In genomic region chr3:13085081-13085845, GRCh38 we compare ENCODE assay signal across 18 cellular contexts. TPM values are rescaled to one million over a fixed set of nuclear protein-coding genes. Genes with fewer than 3 reads are reported as not detected.
A peak's percentile ranks its signal among the peaks of the same experiment; 100 is the strongest.
DNase-seq lines count a peak whose midpoint lies in the region; ATAC-seq and TF ChIP-seq lines count a peak whose summit lies in the region.
"Had no signal": no experiment of that assay in that cellular context is flagged by ENCODE, and none has a peak within 500 bp of the region (broad histone marks: within the 10 kb centered on the region; RNA-seq: fewer than 3 reads in every experiment).

No MANE protein-coding gene starts in this region.

- peak overlapping the region; percentile 82 for H3K27ac ChIP-seq in OCI-LY3 (ENCODE audit: low read length)
- H3K27ac ChIP-seq: SJSA1 had no signal

- H2AFZ ChIP-seq in OCI-LY3 (ENCODE audit: low read depth, low read length): peak overlapping the region; percentile 29; the same call in 1 of the 2 replicates

- no peak for DNase-seq in activated naive CD8-positive, alpha-beta T cell treated with anti-CD3 and anti-CD28 coated beads, Interleukin-2, amount 50 U/mL, for 24 hours
- DNase-seq in activated naive CD8-positive, alpha-beta T cell treated with anti-CD3 and anti-CD28 coated beads for 36 hours: no peak
- DNase-seq in memory B cell (ENCODE audit: low spot score in 2 of 2): no peak
- DNase-seq in activated effector memory CD4-positive, alpha-beta T cell treated with Interleukin-2 at 50 U/mL for 16 hours: no peak
- DNase-seq in stimulated activated CD4-positive, alpha-beta T cell treated with anti-CD3 and anti-CD28 coated beads, Interleukin-12 subunit alpha, Interleukin-12 subunit beta, amount 100 ng/mL, for 4 hours: no peak
- DNase-seq in chondrocyte (ENCODE audit: low spot score): no peak
- no peak for DNase-seq in MV-4-11 (lab: John Stamatoyannopoulos, UW)
- DNase-seq: 8988T; Caco-2; CD4-positive, alpha-beta T cell; GDM1; KBM-7; NCI-H1417 treated with DMSO at 0.1 percent for 48 hours; NCI-H1930; NCI-H526 had no signal

- H3K27me3 ChIP-seq in OCI-LY3 (ENCODE audit: low read depth, low read length): no peaks in the 10 kb centered on the region

- no peaks in the 10 kb centered on the region for H3K9me3 ChIP-seq in OCI-LY3 (ENCODE audit: insufficient read depth, low read length)
- H3K9me3 ChIP-seq: Caco-2, HAP-1, SJSA1 had no signal

- TF ChIP-seq CTCF in OCI-LY3 (IDR thresholded peaks at IDR 0.05; ENCODE audit: low read depth, low read length): no peak
- TF ChIP-seq CTCF in chondrocyte (IDR thresholded peaks at IDR 0.05): no peak

- H3K4me1 ChIP-seq in OCI-LY3 (ENCODE audit: low read length): peaks cover 75% of the 10 kb centered on the region
- H3K4me1 ChIP-seq: Caco-2, HAP-1, SJSA1 had no signal

- ATAC-seq in activated naive CD8-positive, alpha-beta T cell treated with anti-CD3 and anti-CD28 coated beads, Interleukin-2, amount 50 U/mL, for 24 hours: no peak
- ATAC-seq in memory B cell (ENCODE audit: low read depth): no peak

- peaks cover 20% of the 10 kb centered on the region for H3K4me1 Mint-ChIP-seq in activated naive CD8-positive, alpha-beta T cell treated with anti-CD3 and anti-CD28 coated beads, Interleukin-2, amount 50 U/mL, for 24 hours
- peaks cover 7% of the 10 kb centered on the region for H3K4me1 Mint-ChIP-seq in activated naive CD8-positive, alpha-beta T cell treated with anti-CD3 and anti-CD28 coated beads for 36 hours
- H3K4me1 Mint-ChIP-seq in memory B cell (peaks cover 69% of the 10 kb centered on the region), chondrocyte (ENCODE audit: low read depth) (peaks cover 28% of the 10 kb centered on the region)

- no peaks in the 10 kb centered on the region for H4K20me1 ChIP-seq in OCI-LY3 (ENCODE audit: insufficient read depth, low read length)

- H3K9me3 Mint-ChIP-seq in activated naive CD8-positive, alpha-beta T cell treated with anti-CD3 and anti-CD28 coated beads, Interleukin-2, amount 50 U/mL, for 24 hours: no peaks in the 10 kb centered on the region
- H3K9me3 Mint-ChIP-seq in activated naive CD8-positive, alpha-beta T cell treated with anti-CD3 and anti-CD28 coated beads for 36 hours: no peaks in the 10 kb centered on the region
- H3K9me3 Mint-ChIP-seq in memory B cell: no peaks in the 10 kb centered on the region
- H3K9me3 Mint-ChIP-seq in chondrocyte (ENCODE audit: low read depth): no peaks in the 10 kb centered on the region
- H3K9me3 Mint-ChIP-seq: CD4-positive, alpha-beta T cell had no signal

- H3K36me3 Mint-ChIP-seq in activated naive CD8-positive, alpha-beta T cell treated with anti-CD3 and anti-CD28 coated beads, Interleukin-2, amount 50 U/mL, for 24 hours (ENCODE audit: low read depth): no peaks in the 10 kb centered on the region
- no peaks in the 10 kb centered on the region for H3K36me3 Mint-ChIP-seq in activated naive CD8-positive, alpha-beta T cell treated with anti-CD3 and anti-CD28 coated beads for 36 hours
- H3K36me3 Mint-ChIP-seq in memory B cell (no peaks in the 10 kb centered on the region), chondrocyte (ENCODE audit: low read depth) (no peaks in the 10 kb centered on the region)

- H3K4me3 ChIP-seq in OCI-LY3 (ENCODE audit: low read length): no peak overlapping the region
- H3K4me3 ChIP-seq: HAP-1, SJSA1 had no signal

- no peak overlapping the region for H3K4me3 Mint-ChIP-seq in activated naive CD8-positive, alpha-beta T cell treated with anti-CD3 and anti-CD28 coated beads, Interleukin-2, amount 50 U/mL, for 24 hours
- no peak overlapping the region for H3K4me3 Mint-ChIP-seq in activated naive CD8-positive, alpha-beta T cell treated with anti-CD3 and anti-CD28 coated beads for 36 hours
- H3K4me3 Mint-ChIP-seq in memory B cell (no peak overlapping the region), chondrocyte (ENCODE audit: unreplicated experiment) (no peak overlapping the region)
- H3K4me3 Mint-ChIP-seq: CD4-positive, alpha-beta T cell had no signal

- peak overlapping the region; percentile 45 for H3K4me2 ChIP-seq in OCI-LY3 (ENCODE audit: low read length)

- no peaks in the 10 kb centered on the region for H3K27me3 Mint-ChIP-seq in activated naive CD8-positive, alpha-beta T cell treated with anti-CD3 and anti-CD28 coated beads, Interleukin-2, amount 50 U/mL, for 24 hours
- no peaks in the 10 kb centered on the region for H3K27me3 Mint-ChIP-seq in activated naive CD8-positive, alpha-beta T cell treated with anti-CD3 and anti-CD28 coated beads for 36 hours
- H3K27me3 Mint-ChIP-seq in memory B cell: no peaks in the 10 kb centered on the region
- no peaks in the 10 kb centered on the region for H3K27me3 Mint-ChIP-seq in chondrocyte (ENCODE audit: low read depth)
- H3K27me3 Mint-ChIP-seq: CD4-positive, alpha-beta T cell had no signal

- H3K27ac Mint-ChIP-seq in activated naive CD8-positive, alpha-beta T cell treated with anti-CD3 and anti-CD28 coated beads, Interleukin-2, amount 50 U/mL, for 24 hours: peak overlapping the region; percentile 12
- no peak overlapping the region for H3K27ac Mint-ChIP-seq in activated naive CD8-positive, alpha-beta T cell treated with anti-CD3 and anti-CD28 coated beads for 36 hours
- H3K27ac Mint-ChIP-seq in memory B cell (peak overlapping the region; percentile 95), chondrocyte (ENCODE audit: unreplicated experiment) (no peak overlapping the region)
- H3K27ac Mint-ChIP-seq: CD4-positive, alpha-beta T cell had no signal

- H3K79me2 ChIP-seq in OCI-LY3 (ENCODE audit: low read length): no peaks in the 10 kb centered on the region

- H3K9ac ChIP-seq in OCI-LY3 (ENCODE audit: low read length): peak overlapping the region; percentile 30; the same call in 1 of the 2 replicates

- H3K36me3 ChIP-seq in OCI-LY3 (replicated peaks; ENCODE audit: low read depth, low read length): no peaks in the 10 kb centered on the region
- H3K36me3 ChIP-seq: HAP-1, SJSA1 had no signal

RNA-seq across cellular contexts. Expression of gene IQSEC1, which starts 12.0 kb away (rescaled TPM):
- total RNA-seq in activated naive CD8-positive, alpha-beta T cell treated with anti-CD3 and anti-CD28 coated beads for 36 hours: 10 to 100 TPM; 20.1 to 22.2 TPM
- 37.2 to 43.3 TPM (median 38.2 TPM) in 3 replicates for total RNA-seq in chondrocyte

Comparison
In these comparisons a context has a peak if more than half of its experiments do, and no peak if none do; other contexts are left out.
1. H3K27ac Mint-ChIP-seq: peak in activated naive CD8-positive, alpha-beta T cell treated with anti-CD3 and anti-CD28 coated beads, Interleukin-2, amount 50 U/mL, for 24 hours (single experiment) and memory B cell (single experiment); none in activated naive CD8-positive, alpha-beta T cell treated with anti-CD3 and anti-CD28 coated beads for 36 hours (single experiment) and chondrocyte (single experiment).